In genomic region chr2:31859959-31860358, GRCh38 we compare ENCODE assay signal across 15 cellular contexts.
A peak's percentile ranks its signal among the peaks of the same experiment; 100 is the strongest.
DNase-seq lines count a peak whose midpoint lies in the region; ATAC-seq and TF ChIP-seq lines count a peak whose summit lies in the region.
"Had no signal": no experiment of that assay in that cellular context is flagged by ENCODE, and none has a peak within 500 bp of the region (broad histone marks: within the 10 kb centered on the region; RNA-seq: fewer than 3 reads in every experiment).

No MANE protein-coding gene starts in this region.

- DNase-seq in H4 (ENCODE audit: low spot score) (peak; percentile 3), amniotic epithelial cell (ENCODE audit: low read depth) (peak; percentile 44), fibroblast of gingiva (ENCODE audit: low read depth) (peak; percentile 28), mesenchymal stem cell (peak; percentile 49), BE2C (no peak)
- DNase-seq: Caco-2; CD8-positive, alpha-beta memory T cell; DND-41; GDM1; H7 had no signal

- no peak overlapping the region for H3K23ac ChIP-seq in mesenchymal stem cell (ENCODE audit: low read length in 2 of 2)

- no peak overlapping the region for H3K18ac ChIP-seq in mesenchymal stem cell (ENCODE audit: low read depth in 1 of 2, low read length in 2 of 2)

- WGBS in mesenchymal stem cell, result 20% methylated on average over 1 of the region's 2 CpGs

- peaks cover 3% of the 10 kb centered on the region for H3K79me1 ChIP-seq in mesenchymal stem cell (replicated peaks; ENCODE audit: low read length, poor library complexity, severe bottlenecking)

- H2BK15ac ChIP-seq in mesenchymal stem cell (ENCODE audit: low read depth, poor library complexity, severe bottlenecking), result no peak overlapping the region

- no peak overlapping the region for H2AK5ac ChIP-seq in mesenchymal stem cell (ENCODE audit: low read length, severe bottlenecking)

- H3K27me3 ChIP-seq in mesenchymal stem cell (ENCODE audit: control insufficient read depth in 1 of 2, insufficient read depth in 1 of 2, low read length in 2 of 2) (no peaks in the 10 kb centered on the region), BE2C (no peaks in the 10 kb centered on the region)
- H3K27me3 ChIP-seq: BLaER1 had no signal

- no peak for TF ChIP-seq CTCF in BE2C (IDR thresholded peaks at IDR 0.05; ENCODE audit: low read depth, low read length)

- H2BK12ac ChIP-seq in mesenchymal stem cell (ENCODE audit: low read length in 2 of 2), result no peak overlapping the region

- no peak overlapping the region for H4K8ac ChIP-seq in mesenchymal stem cell (ENCODE audit: low read length)

- H3K14ac ChIP-seq in mesenchymal stem cell (ENCODE audit: low read length in 2 of 2), result no peak overlapping the region

- no peak overlapping the region for H3K4me2 ChIP-seq in mesenchymal stem cell (ENCODE audit: low read length, poor library complexity, severe bottlenecking)
- H3K4me2 ChIP-seq: BLaER1 had no signal

- no peak overlapping the region for H3K4ac ChIP-seq in mesenchymal stem cell (ENCODE audit: low read depth in 1 of 2, low read length in 2 of 2)

- no peak overlapping the region for H2AFZ ChIP-seq in mesenchymal stem cell (ENCODE audit: low read depth, low read length)
- H2AFZ ChIP-seq: GM23248 had no signal

- H4K91ac ChIP-seq in mesenchymal stem cell (ENCODE audit: low read length), result no peak overlapping the region

- H3K36me3 ChIP-seq in mesenchymal stem cell (ENCODE audit: control insufficient read depth in 1 of 2, insufficient read depth in 2 of 2, low read depth in 1 of 2, low read length in 2 of 2) (peaks cover 0 to 22% of the 10 kb centered on the region in 2 experiments), BE2C (no peaks in the 10 kb centered on the region; the same call in 1 of the 2 replicates)

- no peak overlapping the region for H3K27ac ChIP-seq in mesenchymal stem cell (ENCODE audit: low read length, poor library complexity, severe bottlenecking)
- H3K27ac ChIP-seq: 22Rv1, BLaER1, GM23248 had no signal

- H2BK120ac ChIP-seq in mesenchymal stem cell (ENCODE audit: low read depth, low read length), result no peak overlapping the region

- H3K4me3 ChIP-seq in mesenchymal stem cell (ENCODE audit: insufficient read depth in 1 of 2, low read depth in 1 of 2, low read length in 2 of 2) (no peak overlapping the region), BE2C (ENCODE audit: low read depth, low read length) (no peak overlapping the region)
- H3K4me3 ChIP-seq: BLaER1, GM23248 had no signal

- H2BK5ac ChIP-seq in mesenchymal stem cell (ENCODE audit: low read depth, low read length, poor library complexity, severe bottlenecking), result no peak overlapping the region

- H3K9ac ChIP-seq in mesenchymal stem cell (ENCODE audit: low read length), result no peak overlapping the region
- H3K9ac ChIP-seq: BLaER1, GM23248 had no signal

- ATAC-seq in GM19463 (IDR thresholded peaks at IDR 0.05; ENCODE audit: unreplicated experiment), result no peak
- no peak for ATAC-seq in HG02981 (IDR thresholded peaks at IDR 0.05; ENCODE audit: unreplicated experiment)

- H3K4me1 ChIP-seq in mesenchymal stem cell (ENCODE audit: control insufficient read depth, insufficient read depth, low read depth, low read length), result no peaks in the 10 kb centered on the region
- H3K4me1 ChIP-seq in BE2C, result no peaks in the 10 kb centered on the region
- H3K4me1 ChIP-seq: Caco-2 had no signal

- H3K9me3 ChIP-seq in mesenchymal stem cell (ENCODE audit: control insufficient read depth, low read length), result no peaks in the 10 kb centered on the region
- H3K9me3 ChIP-seq in BE2C, result no peaks in the 10 kb centered on the region
- H3K9me3 ChIP-seq: BLaER1, Caco-2 had no signal
